In genomic region chr5:116814656-116815055, GRCh38 we compare ENCODE assay signal across 25 cellular contexts.
DNase-seq lines count a peak whose midpoint lies in the region; ATAC-seq and TF ChIP-seq lines count a peak whose summit lies in the region.
"Had no signal": no experiment of that assay in that cellular context is flagged by ENCODE, and none has a peak within 500 bp of the region (broad histone marks: within the 10 kb centered on the region; RNA-seq: fewer than 3 reads in every experiment).

No MANE protein-coding gene starts in this region.

- no peaks in the 10 kb centered on the region for H3F3A ChIP-seq in neural cell (ENCODE audit: insufficient read depth, low read length, poor library complexity, severe bottlenecking)

- H4K20me1 ChIP-seq in neural cell (ENCODE audit: insufficient read depth) = no peaks in the 10 kb centered on the region

- H2AFZ ChIP-seq in neural cell (ENCODE audit: low read depth, low read length) = peak overlapping the region; percentile 10
- H2AFZ ChIP-seq: parathyroid adenoma had no signal

- peak; percentile 68 for DNase-seq in NCI-H1105 treated with DMSO at 0.1 percent for 48 hours (lab: John Stamatoyannopoulos, UW)
- DNase-seq in astrocyte of the hippocampus (ENCODE audit: low read depth, low spot score) = peak; percentile 30
- DNase-seq in NCI-H524 treated with DMSO at 0.1 percent for 48 hours (lab: John Stamatoyannopoulos, UW) = no peak
- no peak for DNase-seq in superior temporal gyrus (ENCODE audit: extremely low spot score)
- DNase-seq: activated CD4-positive, alpha-beta T cell treated with anti-CD3 and anti-CD28 coated beads for 48 hours; activated naive CD4-positive, alpha-beta T cell treated with anti-CD3 and anti-CD28 coated beads, Interleukin-2, amount 50 U/mL, for 16 hours; DND-41; kidney glomerular epithelial cell; lower lobe of right lung; MV-4-11; NCI-H146; NCI-H510A; SHP77; stimulated activated naive B cell treated with anti-CD40 and anti-IgM and Interleukin-4, amounts not matched to agents 10 μg/mL and 1 μg/mL and 100 μg/mL, for 72 hours; T-helper 9 cell had no signal

- H3K9ac ChIP-seq in ES-I3 (ENCODE audit: low read depth, low read length) (0 out of 2 replicates have a peak overlapping the region, but pooled peaks have one; percentile 13), neural cell (ENCODE audit: low read length) (peak overlapping the region; percentile 1)
- H3K9ac ChIP-seq: parathyroid adenoma had no signal

- TF ChIP-seq EP300 in neural cell (conservative IDR thresholded peaks at IDR 0.05; ENCODE audit: poor library complexity, severe bottlenecking) = peak; percentile 31

- H3K27me3 ChIP-seq in neural cell (ENCODE audit: insufficient read depth, low read depth, low read length) = no peaks in the 10 kb centered on the region

- ATAC-seq in GM19467 (IDR thresholded peaks at IDR 0.05; ENCODE audit: unreplicated experiment) (no peak), GM18498 (IDR thresholded peaks at IDR 0.05; ENCODE audit: unreplicated experiment) (no peak)
- ATAC-seq: A549; lower lobe of right lung; natural killer cell treated with Interleukin-12 subunit alpha and Interleukin-12 subunit beta and Interleukin-15 and Interleukin-18, amount 100 ng/mL, for 72 hours; Panc1; stimulated activated naive B cell treated with anti-CD40 and anti-IgM and Interleukin-4, amounts not matched to agents 10 μg/mL and 1 μg/mL and 100 μg/mL, for 72 hours had no signal

- no peak for TF ChIP-seq CTCF in neural cell (IDR thresholded peaks at IDR 0.05; ENCODE audit: poor library complexity, severe bottlenecking)

- no peak for TF ChIP-seq RAD21 in neural cell (conservative IDR thresholded peaks at IDR 0.05)

- H3K36me3 ChIP-seq in ES-I3 (ENCODE audit: insufficient read depth, low read length) (no peaks in the 10 kb centered on the region), neural cell (ENCODE audit: insufficient read depth, low read length) (no peaks in the 10 kb centered on the region)
- H3K36me3 ChIP-seq: lower lobe of right lung had no signal

- no peak overlapping the region for H3K4me3 ChIP-seq in neural cell (ENCODE audit: low read length)
- H3K4me3 ChIP-seq: A549, lower lobe of right lung, skin epidermis had no signal

- H3K79me2 ChIP-seq in neural cell (replicated peaks; ENCODE audit: insufficient read depth, low read length) = no peaks in the 10 kb centered on the region
- H3K79me2 ChIP-seq: parathyroid adenoma had no signal

- peaks cover 29% of the 10 kb centered on the region for H3K4me1 ChIP-seq in ES-I3 (ENCODE audit: insufficient read depth, low read length)
- H3K4me1 ChIP-seq: A549, lower lobe of right lung, parathyroid adenoma had no signal

- peak overlapping the region; percentile 55 for H3K27ac ChIP-seq in neural cell (ENCODE audit: low read length)
- H3K27ac ChIP-seq: A549, lower lobe of right lung, parathyroid adenoma, skin epidermis, VCaP had no signal

- no peaks in the 10 kb centered on the region for H3K9me2 ChIP-seq in neural cell (ENCODE audit: insufficient read depth, low read length)

- H3K4me2 ChIP-seq in neural cell (ENCODE audit: low read length) = no peak overlapping the region
- H3K4me2 ChIP-seq: A549 had no signal

- H3K9me3 ChIP-seq in ES-I3 (ENCODE audit: control insufficient read depth, insufficient read depth, low read length) (no peaks in the 10 kb centered on the region), neural cell (ENCODE audit: low read length) (no peaks in the 10 kb centered on the region)
- H3K9me3 ChIP-seq: A549, lower lobe of right lung had no signal

TF ChIP-seq in neural cell, 6 proteins besides CTCF, POLR2A, EP300 and RAD21:
- TF ChIP-seq, protein P1, sequence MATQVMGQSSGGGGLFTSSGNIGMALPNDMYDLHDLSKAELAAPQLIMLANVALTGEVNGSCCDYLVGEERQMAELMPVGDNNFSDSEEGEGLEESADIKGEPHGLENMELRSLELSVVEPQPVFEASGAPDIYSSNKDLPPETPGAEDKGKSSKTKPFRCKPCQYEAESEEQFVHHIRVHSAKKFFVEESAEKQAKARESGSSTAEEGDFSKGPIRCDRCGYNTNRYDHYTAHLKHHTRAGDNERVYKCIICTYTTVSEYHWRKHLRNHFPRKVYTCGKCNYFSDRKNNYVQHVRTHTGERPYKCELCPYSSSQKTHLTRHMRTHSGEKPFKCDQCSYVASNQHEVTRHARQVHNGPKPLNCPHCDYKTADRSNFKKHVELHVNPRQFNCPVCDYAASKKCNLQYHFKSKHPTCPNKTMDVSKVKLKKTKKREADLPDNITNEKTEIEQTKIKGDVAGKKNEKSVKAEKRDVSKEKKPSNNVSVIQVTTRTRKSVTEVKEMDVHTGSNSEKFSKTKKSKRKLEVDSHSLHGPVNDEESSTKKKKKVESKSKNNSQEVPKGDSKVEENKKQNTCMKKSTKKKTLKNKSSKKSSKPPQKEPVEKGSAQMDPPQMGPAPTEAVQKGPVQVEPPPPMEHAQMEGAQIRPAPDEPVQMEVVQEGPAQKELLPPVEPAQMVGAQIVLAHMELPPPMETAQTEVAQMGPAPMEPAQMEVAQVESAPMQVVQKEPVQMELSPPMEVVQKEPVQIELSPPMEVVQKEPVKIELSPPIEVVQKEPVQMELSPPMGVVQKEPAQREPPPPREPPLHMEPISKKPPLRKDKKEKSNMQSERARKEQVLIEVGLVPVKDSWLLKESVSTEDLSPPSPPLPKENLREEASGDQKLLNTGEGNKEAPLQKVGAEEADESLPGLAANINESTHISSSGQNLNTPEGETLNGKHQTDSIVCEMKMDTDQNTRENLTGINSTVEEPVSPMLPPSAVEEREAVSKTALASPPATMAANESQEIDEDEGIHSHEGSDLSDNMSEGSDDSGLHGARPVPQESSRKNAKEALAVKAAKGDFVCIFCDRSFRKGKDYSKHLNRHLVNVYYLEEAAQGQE (IDR thresholded peaks at IDR 0.05; ENCODE audit: borderline replicate concordance) = no peak
- TF ChIP-seq TAF1 (IDR thresholded peaks at IDR 0.05; ENCODE audit: low read depth) (no peak), MXI1 (conservative IDR thresholded peaks at IDR 0.05; ENCODE audit: poor library complexity, severe bottlenecking) (no peak), EZH2 (IDR thresholded peaks at IDR 0.05; ENCODE audit: borderline replicate concordance, insufficient read depth, low read length, poor library complexity, severe bottlenecking) (no peak), POLR2AphosphoS5 (IDR thresholded peaks at IDR 0.05) (no peak)
TF ChIP-seq in neural cell: peak in this region for 0.

Comparison
In these comparisons a context has a peak if more than half of its experiments do, and no peak if none do; other contexts are left out.
1. DNase-seq: peak in NCI-H1105 treated with DMSO at 0.1 percent for 48 hours (single experiment) and astrocyte of the hippocampus (single experiment); none in NCI-H524 treated with DMSO at 0.1 percent for 48 hours (single experiment) and superior temporal gyrus (single experiment).